14 cellular contexts compared by ENCODE assay signal in genomic region chr2:146992466-146992865, GRCh38.
A peak's percentile ranks its signal among the peaks of the same experiment; 100 is the strongest.
DNase-seq lines count a peak whose midpoint lies in the region; ATAC-seq, FAIRE-seq and TF ChIP-seq lines count a peak whose summit lies in the region.
"Had no signal": no experiment of that assay in that cellular context is flagged by ENCODE, and none has a peak within 500 bp of the region (broad histone marks: within the 10 kb centered on the region; RNA-seq: fewer than 3 reads in every experiment).

No MANE protein-coding gene starts in this region.

- H3K27me3 ChIP-seq in endothelial cell of umbilical vein (ENCODE audit: control insufficient read depth in 2 of 2, insufficient read depth in 2 of 2, low read length in 2 of 2) = no peaks in the 10 kb centered on the region

- H3K36me3 ChIP-seq in endothelial cell of umbilical vein (ENCODE audit: control insufficient read depth in 2 of 2, extremely low read depth in 1 of 2, insufficient read depth in 2 of 2, low read length in 2 of 2) = no peaks in the 10 kb centered on the region

- dilution Hi-C loops in endothelial cell of umbilical vein (cut with MboI; ENCODE audit: extremely low pct_ligation_motif_present, low sequenced_read_pairs) = no loop called here

- BruUV-seq in endothelial cell of umbilical vein (replicated peaks; lab: Mats Ljungman, UMichigan) = no TSS peak

- no peaks in the 10 kb centered on the region for H3K9me1 ChIP-seq in endothelial cell of umbilical vein (replicated peaks; ENCODE audit: control insufficient read depth, extremely low read depth, insufficient read depth, low read length)

- no peak overlapping the region for H3K9ac ChIP-seq in endothelial cell of umbilical vein (replicated peaks; ENCODE audit: extremely low read depth, insufficient read depth, low read length)

- H3K4me3 ChIP-seq in endothelial cell of umbilical vein (replicated peaks in 1 of 3; ENCODE audit: insufficient read depth in 1 of 3, low read depth in 1 of 3, low read length in 3 of 3) = no peak overlapping the region
- H3K4me3 ChIP-seq: A549 had no signal

- H2AFZ ChIP-seq in endothelial cell of umbilical vein (ENCODE audit: low read depth, low read length) = no peak overlapping the region

- no peak for TF ChIP-seq CTCF in endothelial cell of umbilical vein (IDR thresholded peaks at IDR 0.05; ENCODE audit: extremely low read depth in 1 of 2, insufficient read depth in 1 of 2, low read depth in 1 of 2, low read length in 2 of 2)

- H3K79me2 ChIP-seq in endothelial cell of umbilical vein (ENCODE audit: control insufficient read depth, insufficient read depth, low read length) = no peaks in the 10 kb centered on the region

- intact Hi-C loops in endothelial cell of umbilical vein (cut with micrococcal nuclease) = no loop called here

- POLR2A ChIA-PET in endothelial cell of umbilical vein (lab: Charles Lee) = no interaction called here

- H3K27ac ChIP-seq in endothelial cell of umbilical vein (ENCODE audit: insufficient read depth, low read depth, low read length) = no peak overlapping the region
- H3K27ac ChIP-seq: A549 had no signal

- no peak overlapping the region for H3K4me2 ChIP-seq in endothelial cell of umbilical vein (ENCODE audit: insufficient read depth, low read length)
- H3K4me2 ChIP-seq: A549 had no signal

- no peaks in the 10 kb centered on the region for H3K9me3 ChIP-seq in endothelial cell of umbilical vein (replicated peaks; ENCODE audit: control insufficient read depth, insufficient read depth, low read length)
- H3K9me3 ChIP-seq: A549 had no signal

- CTCF ChIA-PET in endothelial cell of umbilical vein (lab: Charles Lee) = interaction anchor here (1.2 to 1.6 kb wide), 2 partner anchors 18 to 259 kb away, joined by 3 to 4 read pairs; no protein-coding TSS in a partner anchor

- no peak for ATAC-seq in HG03571 (IDR thresholded peaks at IDR 0.05; ENCODE audit: unreplicated experiment)
- ATAC-seq: A549; CD8-positive, alpha-beta T cell; HCT116 had no signal

- H3K4me1 ChIP-seq in endothelial cell of umbilical vein (ENCODE audit: control insufficient read depth, extremely low read depth, insufficient read depth, low read length) = no peaks in the 10 kb centered on the region
- H3K4me1 ChIP-seq: A549 had no signal

- no peaks in the 10 kb centered on the region for H4K20me1 ChIP-seq in endothelial cell of umbilical vein (replicated peaks; ENCODE audit: control insufficient read depth, extremely low read depth, insufficient read depth, low read length)

- no peak for FAIRE-seq in endothelial cell of umbilical vein (lab: Jason Lieb, UNC)
- FAIRE-seq: A549, GM19239 had no signal

- DNase-seq in HCEC 1CT (peak; percentile 23), endothelial cell of umbilical vein (ENCODE audit: low read depth, low spot score) (no peak), kidney tubule cell (ENCODE audit: low spot score) (peak; percentile 14), dedifferentiated amniotic fluid mesenchymal stem cell (ENCODE audit: extremely low spot score) (no peak)
- DNase-seq in stimulated activated CD4-positive, alpha-beta T cell treated with anti-CD3 and anti-CD28 coated beads, Interleukin-1b, Interleukin-23, amount 100 ng/mL, for 48 hours = no peak
- DNase-seq: CD8-positive, alpha-beta T cell; COR-L47; DMS153; DMS79 treated with DMSO at 0.1 percent for 48 hours; GF-D8 had no signal

- TF ChIP-seq POLR2A in endothelial cell of umbilical vein (IDR thresholded peaks at IDR 0.05; ENCODE audit: low read depth, low read length) = no peak

TF ChIP-seq in endothelial cell of umbilical vein, 7 proteins besides CTCF, POLR2A, EP300 and RAD21:
- TF ChIP-seq JUN (IDR thresholded peaks at IDR 0.05; ENCODE audit: borderline replicate concordance, insufficient read depth, insufficient read length, low read depth) = no peak
- TF ChIP-seq MAX (IDR thresholded peaks at IDR 0.05; ENCODE audit: insufficient read depth, insufficient read length) = no peak
- TF ChIP-seq EZH2 (IDR thresholded peaks at IDR 0.05; ENCODE audit: borderline replicate concordance, low read depth, low read length, severe bottlenecking) = no peak
- TF ChIP-seq MYC (IDR thresholded peaks at IDR 0.05; ENCODE audit: low read depth, low read length) = no peak
- TF ChIP-seq FOS (IDR thresholded peaks at IDR 0.05; ENCODE audit: borderline replicate concordance, insufficient read depth, low read length) = peak; percentile 9

Comparison
In these comparisons a context has a peak if more than half of its experiments do, and no peak if none do; other contexts are left out.
1. DNase-seq: peak in HCEC 1CT (single experiment) and kidney tubule cell (single experiment); none in endothelial cell of umbilical vein (single experiment), dedifferentiated amniotic fluid mesenchymal stem cell (single experiment) and stimulated activated CD4-positive, alpha-beta T cell treated with anti-CD3 and anti-CD28 coated beads, Interleukin-1b, Interleukin-23, amount 100 ng/mL, for 48 hours (single experiment).